Comparison of ENCODE assay signal across 11 cellular contexts in the genomic region with DNA sequence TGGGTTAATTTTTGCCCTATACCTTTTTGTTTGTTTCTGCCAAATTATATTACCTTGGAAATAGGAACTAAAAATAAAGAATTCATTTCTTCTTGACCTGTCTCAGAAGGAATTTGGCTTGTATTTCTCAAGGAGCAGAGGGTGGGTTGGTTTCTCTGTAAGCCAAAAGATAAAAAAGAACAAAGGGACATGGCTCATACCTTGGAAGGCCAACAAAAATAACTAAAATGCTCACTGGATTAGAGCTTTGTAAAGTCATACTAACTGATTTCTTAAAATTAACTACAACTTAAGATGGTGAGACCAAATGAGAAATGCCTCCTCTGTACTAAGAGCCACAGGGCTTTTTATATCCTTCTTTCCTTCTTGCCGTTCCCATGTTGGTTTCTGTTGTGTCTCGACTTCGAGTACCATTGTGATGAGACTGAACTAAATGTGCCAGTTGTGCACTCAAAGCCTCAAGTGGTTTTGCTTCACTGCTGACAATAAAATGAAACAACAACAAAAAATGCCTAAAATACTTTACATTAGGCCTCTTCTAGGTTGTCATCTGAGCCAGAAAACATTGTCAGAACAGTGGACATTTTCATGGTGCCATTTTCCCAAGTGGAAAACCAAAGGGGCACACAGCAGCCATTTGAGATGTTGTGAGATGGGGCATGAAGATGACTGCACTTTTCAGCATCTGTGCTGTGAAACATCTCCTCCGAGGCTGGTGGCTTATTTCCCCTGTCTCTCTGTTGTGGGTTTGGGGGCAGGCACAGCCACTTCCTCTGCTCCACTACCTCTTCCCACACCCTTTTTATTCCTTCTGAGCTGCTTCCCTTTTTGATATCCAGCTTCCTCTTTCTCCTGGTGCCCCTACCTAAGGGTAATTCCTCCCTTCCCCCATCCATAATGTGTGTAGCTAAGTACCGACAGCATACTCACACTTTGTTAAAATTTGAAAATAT. TPM values are rescaled to one million over a fixed set of nuclear protein-coding genes. Genes with fewer than 3 reads are reported as not detected.
A peak's percentile ranks its signal among the peaks of the same experiment; 100 is the strongest.
DNase-seq lines count a peak whose midpoint lies in the region; TF ChIP-seq lines count a peak whose summit lies in the region.
"Had no signal": no experiment of that assay in that cellular context is flagged by ENCODE, and none has a peak within 500 bp of the region (broad histone marks: within the 10 kb centered on the region; RNA-seq: fewer than 3 reads in every experiment).

No MANE protein-coding gene starts in this region.

- no peaks in the 10 kb centered on the region for H3K36me3 ChIP-seq in suprapubic skin
- no peaks in the 10 kb centered on the region for H3K36me3 ChIP-seq in stomach

- H3K4me3 ChIP-seq in GM12865 (ENCODE audit: low read depth, low read length) (no peak overlapping the region), suprapubic skin (no peak overlapping the region), stomach (no peak overlapping the region)

- TF ChIP-seq CTCF in GM12865 (IDR thresholded peaks at IDR 0.05; ENCODE audit: insufficient read depth, low read depth, low read length, missing control alignments) (no peak), suprapubic skin (IDR thresholded peaks at IDR 0.05) (no peak), stomach (IDR thresholded peaks at IDR 0.05) (no peak)

- intact Hi-C loops in stomach (cut with DNase I; ENCODE audit: low total_unique reads) = no loop called here

- H3K27me3 ChIP-seq in suprapubic skin (no peaks in the 10 kb centered on the region), stomach (no peaks in the 10 kb centered on the region)

- H3K9me3 ChIP-seq in suprapubic skin (no peaks in the 10 kb centered on the region), stomach (no peaks in the 10 kb centered on the region)

- no peaks in the 10 kb centered on the region for H3K4me1 ChIP-seq in suprapubic skin
- peaks cover 4 to 23% (median 7%) of the 10 kb centered on the region in 4 donors for H3K4me1 ChIP-seq in stomach

- H3K27ac ChIP-seq in suprapubic skin (no peak overlapping the region), stomach (no peak overlapping the region)

- TF ChIP-seq POLR2A in suprapubic skin (IDR thresholded peaks at IDR 0.05) = no peak
- no peak for TF ChIP-seq POLR2A in stomach (IDR thresholded peaks at IDR 0.05)

- DNase-seq in AML-193 (lab: John Stamatoyannopoulos, UW) = peak; percentile 91 to 92
- DNase-seq in GM12865 (ENCODE audit: low read depth) = peak; percentile 10
- peak; percentile 95 for DNase-seq in SIG-M5 treated with dmso at 0.1 percent for 504 hours (lab: John Stamatoyannopoulos, UW; ENCODE audit: unreplicated experiment)
- peak; percentile 50 for DNase-seq in globus pallidus (ENCODE audit: low spot score)
- no peak for DNase-seq in superior temporal gyrus (ENCODE audit: extremely low spot score)
- DNase-seq in suprapubic skin (ENCODE audit: low spot score in 2 of 2) = no peak
- DNase-seq in iPS-NIHi7 (ENCODE audit: extremely low spot score) = no peak
- no peak for DNase-seq in stomach
- DNase-seq: activated gamma-delta T cell had no signal

- WGBS in suprapubic skin = 80% methylated on average over 5 of the region's 5 CpGs
- WGBS in stomach, 5 donors = 73 to 84% (median 77%) methylated on average over 5 of the region's 5 CpGs

- TF ChIP-seq EP300 in suprapubic skin (IDR thresholded peaks at IDR 0.05) = no peak
- TF ChIP-seq EP300 in stomach (IDR thresholded peaks at IDR 0.05) = no peak

RNA-seq across cellular contexts. Expression of gene AGR3, which starts 51.8 kb away (rescaled TPM):
- total RNA-seq in suprapubic skin = 1 to 10 TPM in 1 of 4 donors, not detected in 3; 3.9 TPM
- total RNA-seq in stomach = 10 to 100 TPM in 2 of 5 donors, not detected in 3; 14.2 to 74.0 TPM
- polyA plus RNA-seq in stomach = 10 to 100 TPM; 17.4 to 70.4 (median 24.2) TPM
- total RNA-seq: CD8-positive, alpha-beta memory T cell; renal cortical epithelial cell had no signal
- polyA plus RNA-seq: CD8-positive, alpha-beta memory T cell had no signal

Comparison
In these comparisons a context has a peak if more than half of its experiments do, and no peak if none do; other contexts are left out.
1. DNase-seq: peak in AML-193 (2 of 2), GM12865 (single experiment), SIG-M5 treated with dmso at 0.1 percent for 504 hours (single experiment) and globus pallidus (single experiment); none in superior temporal gyrus (single experiment), suprapubic skin (0 of 2), iPS-NIHi7 (single experiment) and stomach (single experiment).